24 cellular contexts compared by ENCODE assay signal in the genomic region with DNA sequence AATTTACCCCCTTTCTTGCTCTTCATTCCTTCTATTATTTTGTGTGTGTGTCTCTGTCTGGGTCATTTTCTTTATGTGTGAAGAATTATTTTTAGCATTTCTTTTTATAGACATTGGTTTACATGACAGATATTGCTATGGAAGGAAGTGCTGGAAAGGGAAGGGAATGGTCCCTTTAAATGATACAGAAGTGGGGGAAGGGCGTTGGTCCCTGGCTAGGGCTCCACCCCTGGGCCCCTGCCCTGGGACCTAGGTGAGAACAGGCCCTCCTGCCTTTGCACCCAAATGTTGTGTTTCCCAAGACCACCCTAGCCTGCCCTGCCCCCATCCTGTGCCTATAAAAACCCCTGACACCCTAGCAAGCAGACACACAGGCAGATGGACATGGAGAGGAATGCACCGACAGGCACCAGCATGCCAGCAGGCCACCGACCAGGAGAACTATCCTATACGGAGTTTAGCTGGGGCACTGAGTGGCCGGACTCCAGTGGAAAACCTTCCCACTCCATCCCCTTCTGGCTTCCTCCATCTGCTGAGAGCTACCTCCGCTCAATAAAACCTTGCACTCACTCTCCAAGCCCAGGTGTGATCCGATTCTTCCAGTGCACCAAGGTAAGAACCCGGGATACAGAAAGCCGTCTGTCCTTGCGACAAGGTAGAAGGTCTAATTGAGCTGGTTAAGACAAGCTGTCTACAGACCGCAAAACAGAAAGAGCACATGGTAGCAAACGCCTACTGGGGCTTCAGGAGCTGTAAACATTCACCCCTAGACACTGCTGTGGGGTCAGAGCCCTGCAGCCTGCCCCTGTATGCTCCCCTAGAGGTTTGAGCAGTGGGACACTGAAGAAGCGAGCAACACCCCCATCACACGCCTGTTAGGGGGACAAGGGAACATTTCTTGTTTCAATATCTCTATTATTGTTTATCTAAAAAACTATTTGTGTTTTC.
"Had no signal": no experiment of that assay in that cellular context is flagged by ENCODE, and none has a peak within 500 bp of the region (broad histone marks: within the 10 kb centered on the region; RNA-seq: fewer than 3 reads in every experiment).

No MANE protein-coding gene starts in this region.

- H3K27ac Mint-ChIP-seq: activated B cell treated with CpG ODN at 0.5 μM for 24 hours; activated CD4-positive, alpha-beta memory T cell treated with anti-CD3 and anti-CD28 coated beads for 36 hours; activated CD4-positive, alpha-beta T cell treated with anti-CD3 and anti-CD28 coated beads, Interleukin-2, amount 10 ng/mL, durations not matched to agents 24 days and 14 days; activated naive CD4-positive, alpha-beta T cell treated with anti-CD3 and anti-CD28 coated beads, Interleukin-2, amount 50 U/mL, for 72 hours; activated naive CD8-positive, alpha-beta T cell treated with anti-CD3 and anti-CD28 coated beads, Interleukin-2, amount 50 U/mL, for 24 hours; T-helper 17 cell had no signal

- H3K4me3 Mint-ChIP-seq: activated B cell treated with CpG ODN at 0.5 μM for 24 hours; activated CD4-positive, alpha-beta memory T cell treated with anti-CD3 and anti-CD28 coated beads for 36 hours; activated CD4-positive, alpha-beta T cell treated with anti-CD3 and anti-CD28 coated beads, Interleukin-2, amount 10 ng/mL, durations not matched to agents 24 days and 14 days; activated naive CD8-positive, alpha-beta T cell treated with anti-CD3 and anti-CD28 coated beads, Interleukin-2, amount 50 U/mL, for 24 hours; activated T-cell treated with anti-CD3 and anti-CD28 coated beads, Interleukin-2, amount 50 U/mL, for 4 hours; T-helper 17 cell had no signal

- H3K27me3 Mint-ChIP-seq: activated B cell treated with CpG ODN at 0.5 μM for 24 hours; activated CD4-positive, alpha-beta memory T cell treated with anti-CD3 and anti-CD28 coated beads for 36 hours; activated CD4-positive, alpha-beta T cell treated with anti-CD3 and anti-CD28 coated beads, Interleukin-2, amount 10 ng/mL, durations not matched to agents 24 days and 14 days; T-helper 17 cell had no signal

- H3K9me3 Mint-ChIP-seq: activated B cell treated with CpG ODN at 0.5 μM for 24 hours; activated CD4-positive, alpha-beta memory T cell treated with anti-CD3 and anti-CD28 coated beads for 36 hours; activated CD4-positive, alpha-beta T cell treated with anti-CD3 and anti-CD28 coated beads, Interleukin-2, amount 10 ng/mL, durations not matched to agents 24 days and 14 days; activated naive CD4-positive, alpha-beta T cell treated with anti-CD3 and anti-CD28 coated beads, Interleukin-2, amount 50 U/mL, for 72 hours; activated naive CD8-positive, alpha-beta T cell treated with anti-CD3 and anti-CD28 coated beads, Interleukin-2, amount 50 U/mL, for 24 hours; activated T-cell treated with anti-CD3 and anti-CD28 coated beads, Interleukin-2, amount 50 U/mL, for 4 hours had no signal

- H3K9me3 ChIP-seq: ascending aorta, body of pancreas had no signal

- H3K36me3 ChIP-seq: ascending aorta had no signal

- DNase-seq: activated B cell treated with CpG ODN at 0.5 μM for 24 hours; activated CD4-positive, alpha-beta memory T cell treated with anti-CD3 and anti-CD28 coated beads for 36 hours; activated CD4-positive, alpha-beta T cell treated with anti-CD3 and anti-CD28 coated beads for 1 hour; activated CD4-positive, alpha-beta T cell treated with anti-CD3 and anti-CD28 coated beads, Interleukin-2, amount 10 ng/mL, durations not matched to agents 24 days and 14 days; activated CD8-positive, alpha-beta memory T cell treated with anti-CD3 and anti-CD28 coated beads for 24 hours; activated effector memory CD4-positive, alpha-beta T cell treated with anti-CD3 and anti-CD28 coated beads, Interleukin-2, amount 50 U/mL, for 16 hours; activated naive CD4-positive, alpha-beta T cell treated with Interleukin-2 at 50 U/mL for 16 hours; activated naive CD8-positive, alpha-beta T cell treated with anti-CD3 and anti-CD28 coated beads, Interleukin-2, amount 50 U/mL, for 24 hours; activated T-cell treated with anti-CD3 and anti-CD28 coated beads, Interleukin-2, amount 50 U/mL, for 4 hours; amniotic stem cell; body of pancreas; central memory CD4-positive, alpha-beta T cell; Kasumi-1; NCI-H1105 treated with DMSO at 0.1 percent for 48 hours; NCI-H1436 treated with DMSO at 0.1 percent for 48 hours; NCI-H187; NCI-H2081; NCI-H510A treated with DMSO at 0.1 percent for 48 hours; NCI-H69; SIG-M5; T-helper 17 cell; T-helper 9 cell had no signal

- H3K4me1 ChIP-seq: ascending aorta, body of pancreas had no signal

- H3K4me3 ChIP-seq: ascending aorta, body of pancreas had no signal

- H3K4me1 Mint-ChIP-seq: activated B cell treated with CpG ODN at 0.5 μM for 24 hours; activated CD4-positive, alpha-beta T cell treated with anti-CD3 and anti-CD28 coated beads, Interleukin-2, amount 10 ng/mL, durations not matched to agents 24 days and 14 days; activated naive CD8-positive, alpha-beta T cell treated with anti-CD3 and anti-CD28 coated beads, Interleukin-2, amount 50 U/mL, for 24 hours; T-helper 17 cell had no signal

- H3K27ac ChIP-seq: ascending aorta, body of pancreas had no signal

- ATAC-seq: activated naive CD4-positive, alpha-beta T cell treated with anti-CD3 and anti-CD28 coated beads, Interleukin-2, amount 50 U/mL, for 72 hours; activated naive CD8-positive, alpha-beta T cell treated with anti-CD3 and anti-CD28 coated beads, Interleukin-2, amount 50 U/mL, for 24 hours; activated T-cell treated with anti-CD3 and anti-CD28 coated beads, Interleukin-2, amount 50 U/mL, for 4 hours; body of pancreas; T-helper 17 cell had no signal

- H3K36me3 Mint-ChIP-seq: activated CD4-positive, alpha-beta memory T cell treated with anti-CD3 and anti-CD28 coated beads for 36 hours; activated naive CD4-positive, alpha-beta T cell treated with anti-CD3 and anti-CD28 coated beads, Interleukin-2, amount 50 U/mL, for 72 hours had no signal

- H3K27me3 ChIP-seq: ascending aorta, body of pancreas had no signal
